Comparison of ENCODE assay signal across 8 cellular contexts in the genomic region with DNA sequence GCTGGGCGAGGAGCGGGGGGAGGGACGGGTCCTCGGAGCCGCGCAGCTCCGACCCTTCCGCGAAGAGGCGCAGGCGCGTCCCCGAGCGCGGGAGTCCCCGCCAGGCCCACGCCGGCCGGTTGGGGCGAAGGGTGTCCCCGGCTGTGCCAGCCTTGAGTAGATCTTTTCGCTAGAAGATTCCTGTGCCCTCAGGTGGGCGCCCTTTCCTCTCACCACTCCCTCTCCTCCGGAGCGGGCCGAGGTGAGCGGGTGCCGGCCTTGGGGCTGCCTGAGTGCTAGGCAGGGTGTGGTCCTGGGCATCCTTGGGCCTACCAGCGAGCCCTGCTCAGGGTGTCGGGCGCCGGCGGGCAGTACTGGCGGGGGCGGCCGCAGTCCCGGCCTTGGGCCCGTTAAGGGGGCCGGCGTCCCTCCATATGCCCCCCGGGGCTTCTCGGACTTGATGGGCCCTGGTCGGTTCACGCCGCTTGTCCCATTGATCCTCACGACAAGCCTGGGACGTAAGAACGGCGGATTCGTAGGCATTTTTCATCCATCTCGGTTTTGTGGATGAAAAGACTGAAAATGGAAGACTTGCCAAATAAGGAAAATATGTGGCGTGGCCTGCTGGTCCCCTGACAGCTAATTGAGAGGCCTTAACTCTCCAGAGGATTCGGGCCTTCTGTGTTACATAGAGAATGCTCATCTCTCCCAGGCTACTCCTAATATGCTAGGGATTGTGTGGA. TPM values are rescaled to one million over a fixed set of nuclear protein-coding genes. Genes with fewer than 3 reads are reported as not detected.
DNase-seq lines count a peak whose midpoint lies in the region; ATAC-seq, FAIRE-seq and TF ChIP-seq lines count a peak whose summit lies in the region.

No MANE protein-coding gene starts in this region.

- TF ChIP-seq CTCF in Peyer's patch (IDR thresholded peaks at IDR 0.05) (no peak), tibial artery (IDR thresholded peaks at IDR 0.05) (no peak)

- no peak overlapping the region for H3K4ac ChIP-seq in neuronal stem cell (ENCODE audit: low read length)

- intact Hi-C loops in tibial artery (cut with DNase I; ENCODE audit: low total_unique reads), result no loop called here

- H2BK12ac ChIP-seq in neuronal stem cell (ENCODE audit: low read length), result peak overlapping the region; percentile 16

- H2BK15ac ChIP-seq in neuronal stem cell (ENCODE audit: low read length), result no peak overlapping the region

- peak overlapping the region; percentile 97 for H3K18ac ChIP-seq in neuronal stem cell (ENCODE audit: low read length)

- no peak for FAIRE-seq in frontal cortex (lab: Jason Lieb, UNC)

- DNase-seq in DMS 273 treated with DMSO at 0.1 percent for 48 hours (lab: John Stamatoyannopoulos, UW) (peak; percentile 50), HS-5 (ENCODE audit: low read depth) (peak; percentile 29), Peyer's patch (peak; percentile 53 to 76 (median 75)), activated gamma-delta T cell (lab: John Stamatoyannopoulos, UW) (peak; percentile 53), frontal cortex (ENCODE audit: low spot score in 2 of 2) (peak; percentile 37 to 75), neuronal stem cell (ENCODE audit: low spot score) (peak; percentile 51), tibial artery (peak in 1 of 2 donors; percentile 79)

- H3K4me3 ChIP-seq in Peyer's patch (peak overlapping the region; percentile 62 to 97 (median 90)), neuronal stem cell (ENCODE audit: low read length in 2 of 2) (peak overlapping the region; percentile 93 to 96), tibial artery (peak overlapping the region; percentile 85 to 97)

- peak overlapping the region; percentile 75 for H2AK5ac ChIP-seq in neuronal stem cell (ENCODE audit: low read depth, low read length)

- H3K27me3 ChIP-seq in Peyer's patch (no peaks in the 10 kb centered on the region), neuronal stem cell (ENCODE audit: control insufficient read depth in 3 of 3, insufficient read depth in 3 of 3, low read depth in 1 of 3, low read length in 3 of 3) (no peaks in the 10 kb centered on the region), tibial artery (no peaks in the 10 kb centered on the region)

- ATAC-seq in GM21367 (IDR thresholded peaks at IDR 0.05; ENCODE audit: unreplicated experiment), result peak; percentile 37

- H3K4me2 ChIP-seq in neuronal stem cell (ENCODE audit: insufficient read depth, low read length, poor library complexity, severe bottlenecking), result peak overlapping the region; percentile 80

- no CpG with 5 or more reads among the region's 53 CpGs for WGBS in neuronal stem cell (ENCODE audit: extremely low coverage in 2 of 2, insufficient read length in 2 of 2, insufficient replicate concordance in 1 of 2), 2 donors

- H3K9me3 ChIP-seq in Peyer's patch (no peaks in the 10 kb centered on the region), neuronal stem cell (replicated peaks in 1 of 2; ENCODE audit: control insufficient read depth in 2 of 2, insufficient read depth in 1 of 2, low read depth in 1 of 2, low read length in 2 of 2) (peaks cover 2 to 19% of the 10 kb centered on the region in 2 donors), tibial artery (no peaks in the 10 kb centered on the region)

- H3K79me1 ChIP-seq in neuronal stem cell (ENCODE audit: low read depth, low read length), result peaks cover 4% of the 10 kb centered on the region

- peak overlapping the region; percentile 82 for H2BK5ac ChIP-seq in neuronal stem cell (ENCODE audit: low read length)

- H4K91ac ChIP-seq in neuronal stem cell (ENCODE audit: low read depth, low read length, poor library complexity), result peak overlapping the region; percentile 43

- peak overlapping the region; percentile 96 for H3K23ac ChIP-seq in neuronal stem cell (ENCODE audit: low read depth, low read length, poor library complexity)

- no peak for TF ChIP-seq POLR2A in Peyer's patch (IDR thresholded peaks at IDR 0.05)

- H2AFZ ChIP-seq in neuronal stem cell (ENCODE audit: low read length), result peak overlapping the region; percentile 94

- peaks cover 0 to 19% (median 4%) of the 10 kb centered on the region in 4 donors for H3K4me1 ChIP-seq in Peyer's patch
- peaks cover 4 to 5% of the 10 kb centered on the region in 2 donors for H3K4me1 ChIP-seq in neuronal stem cell (ENCODE audit: control insufficient read depth in 2 of 2, insufficient read depth in 1 of 2, low read depth in 1 of 2, low read length in 2 of 2)
- H3K4me1 ChIP-seq in tibial artery, result peaks cover 0 to 46% (median 22%) of the 10 kb centered on the region in 4 donors

- H3K36me3 ChIP-seq in Peyer's patch, result no peaks in the 10 kb centered on the region
- peaks cover 0 to 27% of the 10 kb centered on the region in 2 donors for H3K36me3 ChIP-seq in neuronal stem cell (replicated peaks in 1 of 2; ENCODE audit: control insufficient read depth in 2 of 2, insufficient read depth in 2 of 2, low read length in 2 of 2)
- H3K36me3 ChIP-seq in tibial artery, result no peaks in the 10 kb centered on the region

- H3K14ac ChIP-seq in neuronal stem cell (ENCODE audit: low read length), result peak overlapping the region; percentile 97

- H4K8ac ChIP-seq in neuronal stem cell (ENCODE audit: low read depth, low read length), result no peak overlapping the region

- H3K27ac ChIP-seq in Peyer's patch (peak overlapping the region; percentile 94 to 100 (median 96)), neuronal stem cell (replicated peaks; ENCODE audit: low read length) (peak overlapping the region; percentile 88), tibial artery (peak overlapping the region; percentile 98)

- H2BK120ac ChIP-seq in neuronal stem cell (ENCODE audit: low read depth, low read length), result no peak overlapping the region

- peak overlapping the region; percentile 97 for H3K9ac ChIP-seq in neuronal stem cell (ENCODE audit: low read depth, low read length, poor library complexity)

RNA-seq across cellular contexts. Expression of gene DEGS1, which starts 0.7 kb away (rescaled TPM):
- total RNA-seq in Peyer's patch (10 to 100 TPM; 14.6 to 46.4 (median 20.0) TPM), frontal cortex (65.6 TPM)
- 29.5 TPM for polyA plus RNA-seq in neuronal stem cell (2013, experiment 1 of 2)
- 29.2 TPM for polyA plus RNA-seq in neuronal stem cell (2013, experiment 2 of 2)
